Comparison of ENCODE assay signal across 27 cellular contexts in genomic region chr5:25964009-25964372, GRCh38.
DNase-seq lines count a peak whose midpoint lies in the region; ATAC-seq, FAIRE-seq and TF ChIP-seq lines count a peak whose summit lies in the region.
"Had no signal": no experiment of that assay in that cellular context is flagged by ENCODE, and none has a peak within 500 bp of the region (broad histone marks: within the 10 kb centered on the region; RNA-seq: fewer than 3 reads in every experiment).

No MANE protein-coding gene starts in this region.

- 32% methylated on average over 3 of the region's 3 CpGs for WGBS in liver
- WGBS in HepG2 (ENCODE audit: low lambda C conversion rate): 3% methylated on average over 3 of the region's 3 CpGs

- H3K9ac ChIP-seq in liver (ENCODE audit: low read depth in 1 of 2, low read length in 2 of 2): peak overlapping the region; percentile 65 to 66
- no peak overlapping the region for H3K9ac ChIP-seq in HepG2 (ENCODE audit: insufficient read depth, low read depth, low read length)
- H3K9ac ChIP-seq: BLaER1 treated with 17β-estradiol and CSF1 and Interleukin-3, amounts not matched to agents 10 nM and 100 nM had no signal

- peak overlapping the region; percentile 88 to 93 for H3K27ac ChIP-seq in liver (ENCODE audit: low read depth in 1 of 2, low read length in 2 of 2)
- no peak overlapping the region for H3K27ac ChIP-seq in HepG2 (ENCODE audit: extremely low read length, insufficient read depth, low read length)
- H3K27ac ChIP-seq: BLaER1 treated with 17β-estradiol and CSF1 and Interleukin-3, amounts not matched to agents 10 nM and 100 nM had no signal

- H3K4me1 ChIP-seq in liver (ENCODE audit: control insufficient read depth in 4 of 4, insufficient read depth in 4 of 4, low read length in 3 of 4) (peaks cover 0 to 16% (median 4%) of the 10 kb centered on the region in 4 donors), HepG2 (ENCODE audit: insufficient read depth, low read length) (no peaks in the 10 kb centered on the region)

- no peak for FAIRE-seq in HepG2 (lab: Jason Lieb, UNC)
- FAIRE-seq: A204.1, G401.6, HTR-8/SVneo had no signal

- no peak for DNase-seq in HepG2 (ENCODE audit: low spot score)
- no peak for DNase-seq in left lobe of liver (ENCODE audit: low spot score)
- DNase-seq in sciatic nerve (ENCODE audit: low spot score): no peak
- DNase-seq in DMS114 treated with DMSO at 0.1 percent for 48 hours (lab: John Stamatoyannopoulos, UW; ENCODE audit: unreplicated experiment): no peak
- DNase-seq in amniotic stem cell (lab: John Stamatoyannopoulos, UW): no peak
- DNase-seq: AML-193; CD4-positive, alpha-beta memory T cell; COR-L47; H7; KBM-7; MV-4-11; NCI-H1105; NCI-H1436 treated with DMSO at 0.1 percent for 48 hours; NCI-H187 treated with DMSO at 0.1 percent for 48 hours; NCI-H2171 treated with DMSO at 0.1 percent for 48 hours; NCI-H345; NCI-H524; NCI-H748 treated with DMSO at 0.1 percent for 48 hours; NK-92 treated with Interleukin-12 subunit alpha and Interleukin-12 subunit beta, amount 100 ng/mL, for 24 hours; SHP77 treated with DMSO at 0.1 percent for 48 hours had no signal

- in situ Hi-C loops in HepG2 (cut with HindIII; ENCODE audit: extremely low pct_ligation_motif_present, low pct_unique_long_range_greater_than_20kb): no loop called here

- CTCF ChIA-PET in HepG2 (lab: Yijun Ruan, JAX; ENCODE audit: low intra/inter-chr PET ratio, low total read pairs): no interaction called here

- H2AFZ ChIP-seq in HepG2 (ENCODE audit: low read length): no peak overlapping the region

- no peaks in the 10 kb centered on the region for H4K20me1 ChIP-seq in HepG2 (ENCODE audit: insufficient read depth, low read length)
- H4K20me1 ChIP-seq: BLaER1 treated with 17β-estradiol and CSF1 and Interleukin-3, amounts not matched to agents 10 nM and 100 nM had no signal

- H3K9me3 ChIP-seq in liver (ENCODE audit: control insufficient read depth in 4 of 4, low read length in 3 of 4) (no peaks in the 10 kb centered on the region), HepG2 (ENCODE audit: low read length) (peaks cover 56% of the 10 kb centered on the region)

- BruUV-seq in HepG2 (replicated peaks; lab: Mats Ljungman, UMichigan): no TSS peak

- no peak for TF ChIP-seq EP300 in HepG2 (IDR thresholded peaks at IDR 0.05; ENCODE audit: low read depth in 2 of 2, low read length in 2 of 2)
- TF ChIP-seq EP300 in HepG2 (CRISPR knock-in tag; IDR thresholded peaks at IDR 0.05; ENCODE audit: borderline replicate concordance): no peak

- H3K4me3 ChIP-seq in liver (ENCODE audit: low read depth in 1 of 3, low read length in 3 of 3) (peak overlapping the region; percentile 53 to 64 (median 55)), HepG2 (replicated peaks in 1 of 3; ENCODE audit: insufficient read depth in 1 of 3, low read depth in 2 of 3, low read length in 3 of 3) (no peak overlapping the region)
- H3K4me3 ChIP-seq: BLaER1 treated with 17β-estradiol and CSF1 and Interleukin-3, amounts not matched to agents 10 nM and 100 nM had no signal

- intact Hi-C loops in HepG2 (cut with micrococcal nuclease; ENCODE audit: unreplicated experiment) (no loop called here), sciatic nerve (cut with DNase I) (no loop called here)

- TF ChIP-seq RAD21 in liver (IDR thresholded peaks at IDR 0.05) (peak in 1 of 2 donors; percentile 11), HepG2 (CRISPR knock-in tag; IDR thresholded peaks at IDR 0.05) (no peak)

- H3K36me3 ChIP-seq in liver (ENCODE audit: control insufficient read depth in 4 of 4, insufficient read depth in 3 of 4, low read depth in 1 of 4, low read length in 3 of 4): no peaks in the 10 kb centered on the region
- no peaks in the 10 kb centered on the region for H3K36me3 ChIP-seq in HepG2 (replicated peaks in 1 of 2; ENCODE audit: control insufficient read depth in 1 of 2, insufficient read depth in 2 of 2, low read length in 2 of 2)
- H3K36me3 ChIP-seq: BLaER1 treated with 17β-estradiol and CSF1 and Interleukin-3, amounts not matched to agents 10 nM and 100 nM had no signal

- H3K4me2 ChIP-seq in HepG2 (ENCODE audit: low read depth, low read length): no peak overlapping the region

- no peak for ATAC-seq in HepG2
- ATAC-seq in left lobe of liver: peak; percentile 69
- peak; percentile 74 for ATAC-seq in sciatic nerve
- no peak for ATAC-seq in HG03045 (IDR thresholded peaks at IDR 0.05; ENCODE audit: unreplicated experiment)
- ATAC-seq: Panc1 had no signal

- no peaks in the 10 kb centered on the region for H3K27me3 ChIP-seq in liver (ENCODE audit: control insufficient read depth in 4 of 4, insufficient read depth in 4 of 4, low read length in 3 of 4)
- H3K27me3 ChIP-seq in HepG2 (ENCODE audit: control insufficient read depth in 1 of 2, insufficient read depth in 2 of 2, low read length in 2 of 2): no peaks in the 10 kb centered on the region
- H3K27me3 ChIP-seq: BLaER1 treated with 17β-estradiol and CSF1 and Interleukin-3, amounts not matched to agents 10 nM and 100 nM had no signal

- POLR2A ChIA-PET in HepG2 (lab: Yijun Ruan, JAX): no interaction called here

- no peak for TF ChIP-seq POLR2A in HepG2 (IDR thresholded peaks at IDR 0.05; ENCODE audit: insufficient read depth in 1 of 2, low read depth in 2 of 2, low read length in 2 of 2)

- H3K79me2 ChIP-seq in HepG2 (ENCODE audit: insufficient read depth, low read length): no peaks in the 10 kb centered on the region

- no peak for TF ChIP-seq CTCF in liver (IDR thresholded peaks at IDR 0.05; ENCODE audit: low read depth, low read length, missing input control)
- TF ChIP-seq CTCF in HepG2 (CRISPR knock-in tag; IDR thresholded peaks at IDR 0.05): no peak

TF ChIP-seq in liver, 16 proteins besides CTCF, POLR2A, EP300 and RAD21 (continues in another document):
- TF ChIP-seq SP1 (IDR thresholded peaks at IDR 0.05) (no peak), REST (IDR thresholded peaks at IDR 0.05) (peak; percentile 11), HNF4A (conservative IDR thresholded peaks at IDR 0.05) (peak in 1 of 2 donors; percentile 61), ATF3 (IDR thresholded peaks at IDR 0.05) (no peak), RXRA (IDR thresholded peaks at IDR 0.05) (peak in 1 of 2 donors; percentile 40)

TF ChIP-seq in HepG2, 621 proteins besides CTCF, POLR2A, EP300 and RAD21 (continues in another document):
- no peak for TF ChIP-seq BCL6 (CRISPR knock-in tag; IDR thresholded peaks at IDR 0.05)
- no peak for TF ChIP-seq CSRNP2 (CRISPR knock-in tag; conservative IDR thresholded peaks at IDR 0.05; ENCODE audit: low read depth)
- no peak for TF ChIP-seq HNF1B (CRISPR knock-in tag; IDR thresholded peaks at IDR 0.05)
- TF ChIP-seq ZNF484 (CRISPR knock-in tag; IDR thresholded peaks at IDR 0.05; ENCODE audit: borderline replicate concordance, low read depth): no peak
- TF ChIP-seq JDP2 (CRISPR knock-in tag; IDR thresholded peaks at IDR 0.05; ENCODE audit: borderline replicate concordance): no peak
- no peak for TF ChIP-seq ZNF816 (CRISPR knock-in tag; IDR thresholded peaks at IDR 0.05; ENCODE audit: borderline replicate concordance)
- no peak for TF ChIP-seq ZSCAN9 (CRISPR knock-in tag; IDR thresholded peaks at IDR 0.05; ENCODE audit: borderline replicate concordance)
- TF ChIP-seq ERF (CRISPR knock-in tag; IDR thresholded peaks at IDR 0.05): no peak
- TF ChIP-seq ZNF383 (CRISPR knock-in tag; IDR thresholded peaks at IDR 0.05; ENCODE audit: borderline replicate concordance): no peak
- TF ChIP-seq NR2F6 (IDR thresholded peaks at IDR 0.05): no peak
- TF ChIP-seq NR2F6 (CRISPR knock-in tag; IDR thresholded peaks at IDR 0.05): no peak
- TF ChIP-seq RFX1 (IDR thresholded peaks at IDR 0.05): no peak
- no peak for TF ChIP-seq ZNF747 (CRISPR knock-in tag; IDR thresholded peaks at IDR 0.05; ENCODE audit: borderline replicate concordance)
- no peak for TF ChIP-seq ZNF879 (CRISPR knock-in tag; IDR thresholded peaks at IDR 0.05)

Comparison
In these comparisons a context has a peak if more than half of its experiments do, and no peak if none do; other contexts are left out.
1. H3K4me3 ChIP-seq: peak in liver (3 of 3); none in HepG2 (0 of 3).
2. ATAC-seq: peak in left lobe of liver (single experiment) and sciatic nerve (single experiment); none in HepG2 (single experiment) and HG03045 (single experiment).